Comparison of ENCODE assay signal across 8 cellular contexts in the genomic region with DNA sequence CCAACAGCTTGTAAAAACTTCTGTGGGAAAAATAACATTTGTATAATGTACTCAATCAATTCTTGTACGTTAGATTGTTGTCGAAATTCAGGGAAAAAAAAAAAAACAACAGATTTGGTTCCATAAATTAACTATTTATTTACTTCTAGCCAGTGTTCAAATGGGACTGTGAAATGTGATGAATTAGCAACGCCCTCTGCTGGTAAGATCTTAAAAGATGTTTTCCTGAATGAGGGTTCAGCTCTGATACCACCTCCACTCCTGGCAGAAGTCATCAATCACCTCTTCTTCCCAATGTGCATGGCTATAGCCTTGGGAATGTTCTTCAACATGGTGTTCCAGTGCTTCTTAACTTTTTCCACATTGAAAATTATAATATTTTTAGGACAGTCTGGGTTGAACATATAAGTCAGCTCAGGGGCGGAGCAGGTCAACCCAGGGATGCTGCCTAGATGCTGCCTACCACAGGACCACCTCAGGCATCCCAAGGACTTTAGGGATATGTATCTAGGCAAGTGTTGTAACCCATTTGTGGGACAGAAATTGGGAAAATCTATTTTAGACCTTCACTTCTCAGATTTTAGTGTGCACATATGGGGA.
DNase-seq lines count a peak whose midpoint lies in the region; ATAC-seq and TF ChIP-seq lines count a peak whose summit lies in the region.

No MANE protein-coding gene starts in this region.

- H3K27me3 ChIP-seq in right lobe of liver = no peaks in the 10 kb centered on the region

- H3K4me1 ChIP-seq in right lobe of liver = no peaks in the 10 kb centered on the region

- H3K27ac ChIP-seq in right lobe of liver = no peak overlapping the region

- DNase-seq in NCI-H1436 (lab: John Stamatoyannopoulos, UW) (peak; percentile 3), NCI-H1436 treated with DMSO at 0.1 percent for 48 hours (lab: John Stamatoyannopoulos, UW) (no peak), NCI-H345 treated with DMSO at 0.1 percent for 48 hours (lab: John Stamatoyannopoulos, UW; ENCODE audit: unreplicated experiment) (peak; percentile 56), cerebellar cortex (ENCODE audit: low spot score) (peak; percentile 57), right lobe of liver (no peak), COLO829 (ENCODE audit: low spot score) (no peak), GOT3 (lab: John Stamatoyannopoulos, UW) (no peak)

- WGBS in right lobe of liver (ENCODE audit: insufficient coverage, low coverage, low lambda C conversion rate, missing lambda C conversion rate) = 24% methylated on average over 4 of the region's 4 CpGs

- no peak for TF ChIP-seq POLR2A in right lobe of liver (IDR thresholded peaks at IDR 0.05)

- no peaks in the 10 kb centered on the region for H3K9me3 ChIP-seq in right lobe of liver

- intact Hi-C loops in right lobe of liver (cut with DNase I) = no loop called here

- peak; percentile 58 for ATAC-seq in HG02885 (IDR thresholded peaks at IDR 0.05; ENCODE audit: poor library complexity, unreplicated experiment)
- peak; percentile 70 to 86 (median 72) for ATAC-seq in right lobe of liver

- no peak overlapping the region for H3K4me3 ChIP-seq in right lobe of liver

- peak; percentile 47 to 70 (median 60) for TF ChIP-seq CTCF in right lobe of liver (IDR thresholded peaks at IDR 0.05)

- H3K36me3 ChIP-seq in right lobe of liver = no peaks in the 10 kb centered on the region

Comparison
In these comparisons a context has a peak if more than half of its experiments do, and no peak if none do; other contexts are left out.
1. DNase-seq: peak in NCI-H1436 (single experiment), NCI-H345 treated with DMSO at 0.1 percent for 48 hours (single experiment) and cerebellar cortex (single experiment); none in NCI-H1436 treated with DMSO at 0.1 percent for 48 hours (single experiment), right lobe of liver (0 of 3), COLO829 (single experiment) and GOT3 (single experiment).